8 cellular contexts compared by ENCODE assay signal in genomic region chr2:169734172-169734847, GRCh38. TPM values are rescaled to one million over a fixed set of nuclear protein-coding genes. Genes with fewer than 3 reads are reported as not detected.
DNase-seq lines count a peak whose midpoint lies in the region; ATAC-seq, FAIRE-seq and TF ChIP-seq lines count a peak whose summit lies in the region.

No MANE protein-coding gene starts in this region.

- no peaks in the 10 kb centered on the region for H3K9me3 ChIP-seq in AG04450 (ENCODE audit: control insufficient read depth, insufficient read depth, low read length)
- H3K9me3 ChIP-seq in GM12878 (replicated peaks; ENCODE audit: control insufficient read depth, insufficient read depth, low read length), result no peaks in the 10 kb centered on the region
- no peaks in the 10 kb centered on the region for H3K9me3 ChIP-seq in keratinocyte (ENCODE audit: control insufficient read depth, low read depth, low read length)

- H3K4me1 Mint-ChIP-seq in stimulated activated effector memory CD8-positive, alpha-beta T cell treated with anti-CD3 and anti-CD28 coated beads, Interleukin-12 subunit alpha, Interleukin-12 subunit beta, amount 100 ng/mL, for 72 hours, result peaks cover 21% of the 10 kb centered on the region

- SMC1A ChIA-PET in GM12878 (lab: Charles Lee; ENCODE audit: uncharacterized antibody, unreplicated experiment), result interaction anchor here (0.9 to 4.1 kb wide), 5 partner anchors 9 to 55 kb away, joined by 3 to 19 read pairs (median 3); no protein-coding TSS in a partner anchor

- FAIRE-seq in GM12878 (lab: Jason Lieb, UNC) (no peak), keratinocyte (lab: Jason Lieb, UNC) (no peak)

- H3K36me3 Mint-ChIP-seq in stimulated activated effector memory CD8-positive, alpha-beta T cell treated with anti-CD3 and anti-CD28 coated beads, Interleukin-12 subunit alpha, Interleukin-12 subunit beta, amount 100 ng/mL, for 72 hours, result peaks cover 14% of the 10 kb centered on the region

- in situ Hi-C loops in GM12878 (cut with MboI), result no loop called here

- peak overlapping the region; percentile 77 for H2AFZ ChIP-seq in GM12878 (ENCODE audit: control insufficient read depth, low read depth, low read length)
- H2AFZ ChIP-seq in keratinocyte (ENCODE audit: control insufficient read depth, low read length), result peak overlapping the region; percentile 89

- TF ChIP-seq EP300 in GM12878 (IDR thresholded peaks at IDR 0.05; ENCODE audit: borderline replicate concordance in 1 of 2, control insufficient read depth in 1 of 2, low read depth in 2 of 2, low read length in 2 of 2), result no peak

- peak overlapping the region; percentile 80 for H3K9ac ChIP-seq in GM12878 (ENCODE audit: control insufficient read depth, insufficient read depth, low read length)
- peak overlapping the region; percentile 60 for H3K9ac ChIP-seq in keratinocyte (ENCODE audit: control insufficient read depth, extremely low read depth, insufficient read depth, low read length)

- peak overlapping the region; percentile 88 for H3K4me3 Mint-ChIP-seq in stimulated activated effector memory CD8-positive, alpha-beta T cell treated with anti-CD3 and anti-CD28 coated beads, Interleukin-12 subunit alpha, Interleukin-12 subunit beta, amount 100 ng/mL, for 72 hours

- DNase-seq in AG04450 (ENCODE audit: low read depth, low spot score), result no peak
- DNase-seq in NCI-H510A treated with DMSO at 0.1 percent for 48 hours (lab: John Stamatoyannopoulos, UW), result peak; percentile 68
- no peak for DNase-seq in GM12878 (ENCODE audit: low read depth, low spot score)
- DNase-seq in keratinocyte (ENCODE audit: low read depth, low spot score), result no peak
- DNase-seq in stimulated activated effector memory CD8-positive, alpha-beta T cell treated with anti-CD3 and anti-CD28 coated beads, Interleukin-12 subunit alpha, Interleukin-12 subunit beta, amount 100 ng/mL, for 72 hours (ENCODE audit: low spot score in 2 of 2), result peak; percentile 17 to 58
- no peak for DNase-seq in NCI-H2107 treated with DMSO at 0.1 percent for 48 hours (lab: John Stamatoyannopoulos, UW; ENCODE audit: unreplicated experiment)

- RAD21 ChIA-PET in GM12878 (lab: Charles Lee; ENCODE audit: unreplicated experiment), result interaction anchor here (1.3 kb wide), 1 partner anchor 40 kb away, joined by 3 read pairs; no protein-coding TSS in a partner anchor

- H3K27ac Mint-ChIP-seq in stimulated activated effector memory CD8-positive, alpha-beta T cell treated with anti-CD3 and anti-CD28 coated beads, Interleukin-12 subunit alpha, Interleukin-12 subunit beta, amount 100 ng/mL, for 72 hours, result no peak overlapping the region

- dilution Hi-C loops in keratinocyte (cut with MboI; ENCODE audit: extremely low pct_ligation_motif_present, low sequenced_read_pairs), result no loop called here

- no peak for TF ChIP-seq CTCF in AG04450 (IDR thresholded peaks at IDR 0.05; ENCODE audit: low read depth, low read length)
- TF ChIP-seq CTCF in GM12878 (IDR thresholded peaks at IDR 0.05 in 2 of 3, conservative IDR thresholded peaks at IDR 0.05 in 1 of 3; ENCODE audit: control insufficient read depth in 2 of 3, extremely low read depth in 1 of 3, insufficient read depth in 1 of 3, low read depth in 3 of 3, low read length in 3 of 3), result no peak
- TF ChIP-seq CTCF in keratinocyte (optimal IDR thresholded peaks at IDR 0.05 in 1 of 3, IDR thresholded peaks at IDR 0.05 in 1 of 3, conservative IDR thresholded peaks at IDR 0.05 in 1 of 3; ENCODE audit: extremely low read depth in 1 of 3, insufficient read depth in 2 of 3, low read length in 3 of 3), result no peak

- no TSS peak for BruUV-seq in GM12878 (replicated peaks; lab: Mats Ljungman, UMichigan)

- WGBS in GM12878 (ENCODE audit: insufficient coverage, insufficient replicate concordance, low lambda C conversion rate, missing lambda C conversion rate), result 4% methylated on average over 38 of the region's 69 CpGs

- POLR2A ChIA-PET in AG04450 (lab: Yijun Ruan, JAX) (no interaction called here), GM12878 (lab: Charles Lee) (interaction anchor here (0.6 to 1.2 kb wide), 2 partner anchors 9 to 93 kb away, joined by 4 to 5 read pairs; partner anchors contain the start of gene UBR3)

- H3K27ac ChIP-seq in AG04450 (ENCODE audit: low read depth, low read length) (no peak overlapping the region), GM12878 (ENCODE audit: control insufficient read depth, insufficient read depth) (0 out of 2 replicates have a peak overlapping the region, but pooled peaks have one; percentile 18), keratinocyte (ENCODE audit: control insufficient read depth, insufficient read depth, low read length) (no peak overlapping the region)

- intact Hi-C loops in GM12878 (cut with micrococcal nuclease; ENCODE audit: unreplicated experiment), result no loop called here

- H3K4me2 ChIP-seq in GM12878 (ENCODE audit: control insufficient read depth, insufficient read depth) (peak overlapping the region; percentile 95), keratinocyte (ENCODE audit: control insufficient read depth, extremely low read depth, insufficient read depth, low read depth, low read length) (peak overlapping the region; percentile 93)

- CTCF ChIA-PET in AG04450 (lab: Charles Lee) (no interaction called here), GM12878 (lab: Yijun Ruan, JAX) (interaction anchor here (1.1 to 2.1 kb wide), 3 partner anchors 8 to 31 kb away, joined by 3 to 5 read pairs (median 3); no protein-coding TSS in a partner anchor)

- H3K4me3 ChIP-seq in AG04450 (ENCODE audit: low read depth, low read length) (peak overlapping the region; percentile 66), GM12878 (peak overlapping the region; percentile 96), keratinocyte (ENCODE audit: control insufficient read depth in 2 of 3, extremely low read depth in 1 of 3, insufficient read depth in 2 of 3, low read depth in 1 of 3, low read length in 3 of 3) (peak overlapping the region; percentile 51 to 78 (median 67))

- TF ChIP-seq RAD21 in GM12878 (IDR thresholded peaks at IDR 0.05; ENCODE audit: insufficient read depth, low read depth, low read length), result no peak

- no peaks in the 10 kb centered on the region for H3K9me1 ChIP-seq in keratinocyte (ENCODE audit: control insufficient read depth, extremely low read depth, insufficient read depth, low read length)

- peaks cover 7% of the 10 kb centered on the region for H3K27me3 ChIP-seq in AG04450 (ENCODE audit: control insufficient read depth, insufficient read depth, low read length)
- no peaks in the 10 kb centered on the region for H3K27me3 ChIP-seq in GM12878 (replicated peaks in 1 of 2; ENCODE audit: control insufficient read depth in 2 of 2, insufficient read depth in 2 of 2, low read length in 1 of 2)
- peaks cover 15% of the 10 kb centered on the region for H3K27me3 ChIP-seq in keratinocyte (ENCODE audit: control insufficient read depth, extremely low read depth, insufficient read depth, low read length)

- H3K36me3 ChIP-seq in GM12878 (ENCODE audit: control insufficient read depth in 2 of 2, insufficient read depth in 2 of 2, low read length in 1 of 2) (no peaks in the 10 kb centered on the region; a peak in 1 of 4 replicates), keratinocyte (ENCODE audit: control insufficient read depth in 2 of 2, extremely low read depth in 1 of 2, insufficient read depth in 2 of 2, low read length in 2 of 2) (no peaks in the 10 kb centered on the region)

- H3K9me3 Mint-ChIP-seq in stimulated activated effector memory CD8-positive, alpha-beta T cell treated with anti-CD3 and anti-CD28 coated beads, Interleukin-12 subunit alpha, Interleukin-12 subunit beta, amount 100 ng/mL, for 72 hours, result no peaks in the 10 kb centered on the region

- H4K20me1 ChIP-seq in GM12878 (ENCODE audit: control insufficient read depth, insufficient read depth) (no peaks in the 10 kb centered on the region), keratinocyte (ENCODE audit: control insufficient read depth, extremely low read depth, insufficient read depth, low read length) (no peaks in the 10 kb centered on the region)

- TF ChIP-seq POLR2A in GM12878 (IDR thresholded peaks at IDR 0.05; ENCODE audit: low read depth, low read length), result no peak

- H3K4me1 ChIP-seq in GM12878 (ENCODE audit: control insufficient read depth, insufficient read depth, low read length) (peaks cover 8% of the 10 kb centered on the region), keratinocyte (ENCODE audit: control insufficient read depth, extremely low read depth, insufficient read depth, low read length) (peaks cover 6% of the 10 kb centered on the region)

- peaks cover 11% of the 10 kb centered on the region for H3K79me2 ChIP-seq in GM12878 (ENCODE audit: control insufficient read depth, insufficient read depth, low read length)
- no peaks in the 10 kb centered on the region for H3K79me2 ChIP-seq in keratinocyte (ENCODE audit: control insufficient read depth, insufficient read depth, low read length)

- peak; percentile 47 for ATAC-seq in GM18502 (IDR thresholded peaks at IDR 0.05; ENCODE audit: poor library complexity, unreplicated experiment)
- peak; percentile 31 for ATAC-seq in HG02884 (IDR thresholded peaks at IDR 0.05; ENCODE audit: unreplicated experiment)
- ATAC-seq in GM12878, result peak; percentile 20
- peak; percentile 68 for ATAC-seq in stimulated activated effector memory CD8-positive, alpha-beta T cell treated with anti-CD3 and anti-CD28 coated beads, Interleukin-12 subunit alpha, Interleukin-12 subunit beta, amount 100 ng/mL, for 72 hours

RNA-seq across cellular contexts. Expression of gene KLHL23, which starts 0.7 kb away (rescaled TPM):
- 5.9 and 8.0 TPM in 2 replicates for polyA plus RNA-seq in AG04450 (2011; rRNA removed)
- 8.3 and 9.7 TPM in 2 replicates for polyA minus RNA-seq in AG04450 (2011; rRNA and poly(A)+ RNA removed)
- total RNA-seq in GM12878 (2013; cell fraction: nucleolus; rRNA removed), result 26.8 and 29.6 TPM in 2 replicates
- 20.2 and 23.1 TPM in 2 replicates for total RNA-seq in GM12878 (2014; rRNA removed)
- total RNA-seq in GM12878 (2014; rRNA removed; fragmentation: Illumina TruSeq; extraction: Trizol), result 22.7 and 24.6 TPM in 2 replicates
- 15.1 and 15.6 TPM in 2 replicates for total RNA-seq in GM12878 (2021)
- 4.7 TPM for polyA plus RNA-seq in GM12878 (2011; ENCODE audit: low read depth)
- polyA plus RNA-seq in GM12878 (2011; rRNA removed), result 34.8 and 43.6 TPM in 2 replicates
- polyA plus RNA-seq in GM12878 (2011; cell fraction: cytosol; rRNA removed), result 13.2 and 14.5 TPM in 2 replicates
- 11.4 and 18.1 TPM in 2 replicates for polyA plus RNA-seq in GM12878 (2011; cell fraction: nucleus; rRNA removed)
- polyA plus RNA-seq in GM12878 (2012), result 5.1 and 6.8 TPM in 2 replicates
- polyA plus RNA-seq in GM12878 (2014; fragmentation: Illumina TruSeq; extraction: Trizol), result 18.6 and 24.8 TPM in 2 replicates
- polyA plus RNA-seq in GM12878 (2014; fragmentation: Nextera tagmentation; extraction: Ambion mirVana), result 1 to 10 TPM; 3.9 to 5.6 TPM
- 16.8 and 18.6 TPM in 2 replicates for polyA plus RNA-seq in GM12878 (2014; rRNA removed)
- 1 to 10 TPM; 7.9 to 8.1 TPM for polyA plus RNA-seq in GM12878 (2016; fragmentation: Nextera tagmentation; extraction: Ambion mirVana)
- polyA minus RNA-seq in GM12878 (2011; rRNA and poly(A)+ RNA removed), result 41.1 and 75.4 TPM in 2 replicates
- 16.0 and 16.8 TPM in 2 replicates for polyA minus RNA-seq in GM12878 (2011; cell fraction: cytosol; rRNA and poly(A)+ RNA removed)
- 10.6 and 20.7 TPM in 2 replicates for polyA minus RNA-seq in GM12878 (2011; cell fraction: nucleus; rRNA and poly(A)+ RNA removed)
- 0.62 to 2.0 TPM (median 0.79 TPM) in 3 replicates for polyA plus RNA-seq in keratinocyte
- 1.3 TPM for polyA plus RNA-seq in keratinocyte (2011; ENCODE audit: low read depth)
- polyA plus RNA-seq in keratinocyte (2011; cell fraction: cytosol; rRNA removed), result 0.40 and 0.79 TPM in 2 replicates
- polyA plus RNA-seq in keratinocyte (2011; cell fraction: nucleus; rRNA removed), result 0.64 and 1.6 TPM in 2 replicates
- polyA plus RNA-seq in keratinocyte (2012; ENCODE audit: low replicate concordance), result 1.1 and 1.5 TPM in 2 replicates
- polyA minus RNA-seq in keratinocyte, result 1.1 to 5.2 TPM (median 2.4 TPM) in 3 replicates
- polyA minus RNA-seq in keratinocyte (2011; cell fraction: cytosol; rRNA and poly(A)+ RNA removed), result not detected
- polyA minus RNA-seq in keratinocyte (2011; cell fraction: nucleus; rRNA and poly(A)+ RNA removed), result 0.32 and 0.47 TPM in 2 replicates

RNA-seq across cellular contexts. Expression of gene PHOSPHO2, which starts 40.0 kb away (rescaled TPM):
- polyA plus RNA-seq in AG04450 (2011; rRNA removed) (1.3 and 1.9 TPM in 2 replicates), GM12878 (2011; rRNA removed) (4.2 and 7.2 TPM in 2 replicates), GM12878 (2014; fragmentation: Illumina TruSeq; extraction: Trizol) (4.2 and 4.3 TPM in 2 replicates), GM12878 (2014; fragmentation: Nextera tagmentation; extraction: Ambion mirVana) (1 to 10 TPM; 2.7 to 3.0 TPM), GM12878 (2014; rRNA removed) (3.6 and 4.3 TPM in 2 replicates), GM12878 (2016; fragmentation: Nextera tagmentation; extraction: Ambion mirVana) (1 to 10 TPM; 5.9 to 7.6 TPM), keratinocyte (0.73 to 2.9 TPM (median 1.6 TPM) in 3 replicates)
- polyA minus RNA-seq in AG04450 (2011; rRNA and poly(A)+ RNA removed), result 0.35 and 0.60 TPM in 2 replicates
- total RNA-seq in GM12878 (2013; cell fraction: nucleolus; rRNA removed), result 18.8 and 19.2 TPM in 2 replicates
- total RNA-seq in GM12878 (2014; rRNA removed) (4.1 and 4.3 TPM in 2 replicates), GM12878 (2014; rRNA removed; fragmentation: Illumina TruSeq; extraction: Trizol) (3.6 and 3.8 TPM in 2 replicates), GM12878 (2021) (3.2 and 3.8 TPM in 2 replicates)
- polyA plus RNA-seq in GM12878 (2011; ENCODE audit: low read depth), result 1.0 TPM
- 1.0 and 1.3 TPM in 2 replicates for polyA plus RNA-seq in GM12878 (2011; cell fraction: cytosol; rRNA removed)
- polyA plus RNA-seq in GM12878 (2011; cell fraction: nucleus; rRNA removed), result 2.1 and 3.1 TPM in 2 replicates
- 1.5 and 1.9 TPM in 2 replicates for polyA plus RNA-seq in GM12878 (2012)
- 1.1 and 1.5 TPM in 2 replicates for polyA minus RNA-seq in GM12878 (2011; rRNA and poly(A)+ RNA removed)
- 2.7 TPM in 1 of 2 replicates, not detected in the other for polyA minus RNA-seq in GM12878 (2011; cell fraction: cytosol; rRNA and poly(A)+ RNA removed)
- 5.4 and 8.5 TPM in 2 replicates for polyA minus RNA-seq in GM12878 (2011; cell fraction: nucleus; rRNA and poly(A)+ RNA removed)
- polyA plus RNA-seq in keratinocyte (2011; ENCODE audit: low read depth), result 1.2 TPM
- polyA plus RNA-seq in keratinocyte (2011; cell fraction: cytosol; rRNA removed), result 1.0 and 1.7 TPM in 2 replicates
- 2.5 and 2.7 TPM in 2 replicates for polyA plus RNA-seq in keratinocyte (2011; cell fraction: nucleus; rRNA removed)
- 1.1 and 1.7 TPM in 2 replicates for polyA plus RNA-seq in keratinocyte (2012; ENCODE audit: low replicate concordance)
- polyA minus RNA-seq in keratinocyte, result 0.30 to 0.64 TPM in 2 of 3 replicates, not detected in the other
- polyA minus RNA-seq in keratinocyte (2011; cell fraction: cytosol; rRNA and poly(A)+ RNA removed), result not detected
- polyA minus RNA-seq in keratinocyte (2011; cell fraction: nucleus; rRNA and poly(A)+ RNA removed), result 1.1 and 1.4 TPM in 2 replicates

RNA-seq across cellular contexts. Expression of gene CFAP210, which starts 40.1 kb away (rescaled TPM):
- polyA plus RNA-seq in AG04450 (2011; rRNA removed) (not detected in 2 replicates), GM12878 (2011; rRNA removed) (not detected in 2 replicates), GM12878 (2014; fragmentation: Illumina TruSeq; extraction: Trizol) (not detected in 2 replicates), GM12878 (2014; fragmentation: Nextera tagmentation; extraction: Ambion mirVana) (not detected), GM12878 (2014; rRNA removed) (not detected in 2 replicates), GM12878 (2016; fragmentation: Nextera tagmentation; extraction: Ambion mirVana) (not detected), keratinocyte (0.03 to 0.30 TPM in 2 of 3 replicates, not detected in the other)
- not detected in 2 replicates for polyA minus RNA-seq in AG04450 (2011; rRNA and poly(A)+ RNA removed)
- not detected in 2 replicates for total RNA-seq in GM12878 (2013; cell fraction: nucleolus; rRNA removed)
- total RNA-seq in GM12878 (2014; rRNA removed) (not detected in 2 replicates), GM12878 (2014; rRNA removed; fragmentation: Illumina TruSeq; extraction: Trizol) (not detected in 2 replicates), GM12878 (2021) (not detected in 2 replicates)
- not detected for polyA plus RNA-seq in GM12878 (2011; ENCODE audit: low read depth)
- polyA plus RNA-seq in GM12878 (2011; cell fraction: cytosol; rRNA removed), result not detected in 2 replicates
- polyA plus RNA-seq in GM12878 (2011; cell fraction: nucleus; rRNA removed), result not detected in 2 replicates
- polyA plus RNA-seq in GM12878 (2012), result not detected in 2 replicates
- polyA minus RNA-seq in GM12878 (2011; rRNA and poly(A)+ RNA removed), result not detected in 2 replicates
- not detected in 2 replicates for polyA minus RNA-seq in GM12878 (2011; cell fraction: cytosol; rRNA and poly(A)+ RNA removed)
- polyA minus RNA-seq in GM12878 (2011; cell fraction: nucleus; rRNA and poly(A)+ RNA removed), result not detected in 2 replicates
- polyA plus RNA-seq in keratinocyte (2011; ENCODE audit: low read depth), result not detected
- not detected in 2 replicates for polyA plus RNA-seq in keratinocyte (2011; cell fraction: cytosol; rRNA removed)
- polyA plus RNA-seq in keratinocyte (2011; cell fraction: nucleus; rRNA removed), result not detected in 2 replicates
- polyA plus RNA-seq in keratinocyte (2012; ENCODE audit: low replicate concordance), result 0.22 TPM in 1 of 2 replicates, not detected in the other
- not detected in 3 replicates for polyA minus RNA-seq in keratinocyte
- not detected for polyA minus RNA-seq in keratinocyte (2011; cell fraction: cytosol; rRNA and poly(A)+ RNA removed)
- polyA minus RNA-seq in keratinocyte (2011; cell fraction: nucleus; rRNA and poly(A)+ RNA removed), result not detected in 2 replicates

Comparison
In these comparisons a context has a peak if more than half of its experiments do, and no peak if none do; other contexts are left out.
1. DNase-seq: peak in NCI-H510A treated with DMSO at 0.1 percent for 48 hours (single experiment) and stimulated activated effector memory CD8-positive, alpha-beta T cell treated with anti-CD3 and anti-CD28 coated beads, Interleukin-12 subunit alpha, Interleukin-12 subunit beta, amount 100 ng/mL, for 72 hours (2 of 2); none in AG04450 (single experiment), GM12878 (single experiment), keratinocyte (single experiment) and NCI-H2107 treated with DMSO at 0.1 percent for 48 hours (single experiment).
2. Peak in every context shown above with its lines, with median percentiles within 50 percentile points of each other: H3K4me3 ChIP-seq and ATAC-seq.